1 cellular context compared by ENCODE assay signal in the genomic region with DNA sequence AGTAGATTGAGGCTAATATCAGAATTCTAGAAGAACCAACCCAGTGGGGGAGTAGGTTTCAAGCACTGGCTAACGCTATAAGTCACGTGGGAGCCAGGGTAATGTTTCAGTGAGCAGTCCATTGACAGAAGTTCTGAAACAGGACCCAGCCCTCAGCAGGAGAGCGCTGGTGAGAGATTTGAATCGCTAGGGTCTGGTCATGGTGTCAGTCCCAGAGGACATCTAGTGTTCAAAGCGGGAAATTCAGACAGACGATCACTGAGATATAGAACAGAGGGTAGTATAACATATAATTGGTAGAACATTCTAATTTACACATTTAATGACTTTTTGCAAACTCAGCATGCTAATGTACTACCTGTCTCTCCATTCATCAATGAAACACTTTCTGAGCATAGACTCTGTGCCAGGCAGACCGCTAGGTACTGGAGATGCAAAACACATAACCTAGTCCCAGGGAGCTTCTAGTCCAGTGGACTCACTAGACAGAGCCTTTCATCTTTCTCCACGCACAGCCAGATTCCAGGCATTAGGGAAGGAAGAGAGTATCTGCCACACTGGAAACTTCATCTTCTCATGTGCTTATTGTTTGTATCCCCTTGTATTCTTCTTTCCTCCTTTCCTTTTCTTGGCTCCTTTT.
TF ChIP-seq lines count a peak whose summit lies in the region.

No MANE protein-coding gene starts in this region.

TF ChIP-seq in H1, 55 proteins besides CTCF, POLR2A, EP300 and RAD21:
- TF ChIP-seq GTF2F1 (IDR thresholded peaks at IDR 0.05; ENCODE audit: borderline replicate concordance, low read depth, low read length): no peak
- TF ChIP-seq, protein P1, sequence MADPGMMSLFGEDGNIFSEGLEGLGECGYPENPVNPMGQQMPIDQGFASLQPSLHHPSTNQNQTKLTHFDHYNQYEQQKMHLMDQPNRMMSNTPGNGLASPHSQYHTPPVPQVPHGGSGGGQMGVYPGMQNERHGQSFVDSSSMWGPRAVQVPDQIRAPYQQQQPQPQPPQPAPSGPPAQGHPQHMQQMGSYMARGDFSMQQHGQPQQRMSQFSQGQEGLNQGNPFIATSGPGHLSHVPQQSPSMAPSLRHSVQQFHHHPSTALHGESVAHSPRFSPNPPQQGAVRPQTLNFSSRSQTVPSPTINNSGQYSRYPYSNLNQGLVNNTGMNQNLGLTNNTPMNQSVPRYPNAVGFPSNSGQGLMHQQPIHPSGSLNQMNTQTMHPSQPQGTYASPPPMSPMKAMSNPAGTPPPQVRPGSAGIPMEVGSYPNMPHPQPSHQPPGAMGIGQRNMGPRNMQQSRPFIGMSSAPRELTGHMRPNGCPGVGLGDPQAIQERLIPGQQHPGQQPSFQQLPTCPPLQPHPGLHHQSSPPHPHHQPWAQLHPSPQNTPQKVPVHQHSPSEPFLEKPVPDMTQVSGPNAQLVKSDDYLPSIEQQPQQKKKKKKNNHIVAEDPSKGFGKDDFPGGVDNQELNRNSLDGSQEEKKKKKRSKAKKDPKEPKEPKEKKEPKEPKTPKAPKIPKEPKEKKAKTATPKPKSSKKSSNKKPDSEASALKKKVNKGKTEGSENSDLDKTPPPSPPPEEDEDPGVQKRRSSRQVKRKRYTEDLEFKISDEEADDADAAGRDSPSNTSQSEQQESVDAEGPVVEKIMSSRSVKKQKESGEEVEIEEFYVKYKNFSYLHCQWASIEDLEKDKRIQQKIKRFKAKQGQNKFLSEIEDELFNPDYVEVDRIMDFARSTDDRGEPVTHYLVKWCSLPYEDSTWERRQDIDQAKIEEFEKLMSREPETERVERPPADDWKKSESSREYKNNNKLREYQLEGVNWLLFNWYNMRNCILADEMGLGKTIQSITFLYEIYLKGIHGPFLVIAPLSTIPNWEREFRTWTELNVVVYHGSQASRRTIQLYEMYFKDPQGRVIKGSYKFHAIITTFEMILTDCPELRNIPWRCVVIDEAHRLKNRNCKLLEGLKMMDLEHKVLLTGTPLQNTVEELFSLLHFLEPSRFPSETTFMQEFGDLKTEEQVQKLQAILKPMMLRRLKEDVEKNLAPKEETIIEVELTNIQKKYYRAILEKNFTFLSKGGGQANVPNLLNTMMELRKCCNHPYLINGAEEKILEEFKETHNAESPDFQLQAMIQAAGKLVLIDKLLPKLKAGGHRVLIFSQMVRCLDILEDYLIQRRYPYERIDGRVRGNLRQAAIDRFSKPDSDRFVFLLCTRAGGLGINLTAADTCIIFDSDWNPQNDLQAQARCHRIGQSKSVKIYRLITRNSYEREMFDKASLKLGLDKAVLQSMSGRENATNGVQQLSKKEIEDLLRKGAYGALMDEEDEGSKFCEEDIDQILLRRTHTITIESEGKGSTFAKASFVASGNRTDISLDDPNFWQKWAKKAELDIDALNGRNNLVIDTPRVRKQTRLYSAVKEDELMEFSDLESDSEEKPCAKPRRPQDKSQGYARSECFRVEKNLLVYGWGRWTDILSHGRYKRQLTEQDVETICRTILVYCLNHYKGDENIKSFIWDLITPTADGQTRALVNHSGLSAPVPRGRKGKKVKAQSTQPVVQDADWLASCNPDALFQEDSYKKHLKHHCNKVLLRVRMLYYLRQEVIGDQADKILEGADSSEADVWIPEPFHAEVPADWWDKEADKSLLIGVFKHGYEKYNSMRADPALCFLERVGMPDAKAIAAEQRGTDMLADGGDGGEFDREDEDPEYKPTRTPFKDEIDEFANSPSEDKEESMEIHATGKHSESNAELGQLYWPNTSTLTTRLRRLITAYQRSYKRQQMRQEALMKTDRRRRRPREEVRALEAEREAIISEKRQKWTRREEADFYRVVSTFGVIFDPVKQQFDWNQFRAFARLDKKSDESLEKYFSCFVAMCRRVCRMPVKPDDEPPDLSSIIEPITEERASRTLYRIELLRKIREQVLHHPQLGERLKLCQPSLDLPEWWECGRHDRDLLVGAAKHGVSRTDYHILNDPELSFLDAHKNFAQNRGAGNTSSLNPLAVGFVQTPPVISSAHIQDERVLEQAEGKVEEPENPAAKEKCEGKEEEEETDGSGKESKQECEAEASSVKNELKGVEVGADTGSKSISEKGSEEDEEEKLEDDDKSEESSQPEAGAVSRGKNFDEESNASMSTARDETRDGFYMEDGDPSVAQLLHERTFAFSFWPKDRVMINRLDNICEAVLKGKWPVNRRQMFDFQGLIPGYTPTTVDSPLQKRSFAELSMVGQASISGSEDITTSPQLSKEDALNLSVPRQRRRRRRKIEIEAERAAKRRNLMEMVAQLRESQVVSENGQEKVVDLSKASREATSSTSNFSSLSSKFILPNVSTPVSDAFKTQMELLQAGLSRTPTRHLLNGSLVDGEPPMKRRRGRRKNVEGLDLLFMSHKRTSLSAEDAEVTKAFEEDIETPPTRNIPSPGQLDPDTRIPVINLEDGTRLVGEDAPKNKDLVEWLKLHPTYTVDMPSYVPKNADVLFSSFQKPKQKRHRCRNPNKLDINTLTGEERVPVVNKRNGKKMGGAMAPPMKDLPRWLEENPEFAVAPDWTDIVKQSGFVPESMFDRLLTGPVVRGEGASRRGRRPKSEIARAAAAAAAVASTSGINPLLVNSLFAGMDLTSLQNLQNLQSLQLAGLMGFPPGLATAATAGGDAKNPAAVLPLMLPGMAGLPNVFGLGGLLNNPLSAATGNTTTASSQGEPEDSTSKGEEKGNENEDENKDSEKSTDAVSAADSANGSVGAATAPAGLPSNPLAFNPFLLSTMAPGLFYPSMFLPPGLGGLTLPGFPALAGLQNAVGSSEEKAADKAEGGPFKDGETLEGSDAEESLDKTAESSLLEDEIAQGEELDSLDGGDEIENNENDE (IDR thresholded peaks at IDR 0.05; ENCODE audit: insufficient replicate concordance, low read length): no peak
- no peak for TF ChIP-seq ASH2L (IDR thresholded peaks at IDR 0.05; ENCODE audit: low read length)
- TF ChIP-seq TEAD4 (IDR thresholded peaks at IDR 0.05; ENCODE audit: low read depth, low read length): no peak
- no peak for TF ChIP-seq SP4 (IDR thresholded peaks at IDR 0.05; ENCODE audit: low read length)
- TF ChIP-seq RXRA (IDR thresholded peaks at IDR 0.05; ENCODE audit: insufficient read depth, low read depth, low read length): no peak
- no peak for TF ChIP-seq YY1 (IDR thresholded peaks at IDR 0.05; ENCODE audit: low read depth, low read length)
- TF ChIP-seq POU5F1 (IDR thresholded peaks at IDR 0.05; ENCODE audit: low read depth, low read length): no peak
- TF ChIP-seq, protein P2, sequence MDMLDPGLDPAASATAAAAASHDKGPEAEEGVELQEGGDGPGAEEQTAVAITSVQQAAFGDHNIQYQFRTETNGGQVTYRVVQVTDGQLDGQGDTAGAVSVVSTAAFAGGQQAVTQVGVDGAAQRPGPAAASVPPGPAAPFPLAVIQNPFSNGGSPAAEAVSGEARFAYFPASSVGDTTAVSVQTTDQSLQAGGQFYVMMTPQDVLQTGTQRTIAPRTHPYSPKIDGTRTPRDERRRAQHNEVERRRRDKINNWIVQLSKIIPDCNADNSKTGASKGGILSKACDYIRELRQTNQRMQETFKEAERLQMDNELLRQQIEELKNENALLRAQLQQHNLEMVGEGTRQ (IDR thresholded peaks at IDR 0.05; ENCODE audit: low read length): peak; percentile 53
- no peak for TF ChIP-seq FOSL1 (IDR thresholded peaks at IDR 0.05; ENCODE audit: insufficient read depth, low read depth, low read length)
- TF ChIP-seq CREB1 (IDR thresholded peaks at IDR 0.05): 0 out of 2 replicates have a peak, but pooled peaks have one; percentile 8
- TF ChIP-seq RBBP5 (IDR thresholded peaks at IDR 0.05; ENCODE audit: borderline replicate concordance, low read depth, low read length): no peak
- TF ChIP-seq, protein P3, sequence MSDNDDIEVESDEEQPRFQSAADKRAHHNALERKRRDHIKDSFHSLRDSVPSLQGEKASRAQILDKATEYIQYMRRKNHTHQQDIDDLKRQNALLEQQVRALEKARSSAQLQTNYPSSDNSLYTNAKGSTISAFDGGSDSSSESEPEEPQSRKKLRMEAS (IDR thresholded peaks at IDR 0.05): 0 out of 2 replicates have a peak, but pooled peaks have one; percentile 9
- peak; percentile 50 to 70; a peak in 1 of 4 replicates for TF ChIP-seq SIN3A (conservative IDR thresholded peaks at IDR 0.05 in 1 of 2, IDR thresholded peaks at IDR 0.05 in 1 of 2; ENCODE audit: low read depth in 1 of 2, low read length in 2 of 2)
- no peak for TF ChIP-seq PHF8 (conservative IDR thresholded peaks at IDR 0.05; ENCODE audit: low read depth, low read length)
- no peak for TF ChIP-seq SIRT6 (IDR thresholded peaks at IDR 0.05; ENCODE audit: low read length)
- TF ChIP-seq SP1 (IDR thresholded peaks at IDR 0.05; ENCODE audit: low read depth, low read length): no peak
- no peak for TF ChIP-seq NRF1 (IDR thresholded peaks at IDR 0.05; ENCODE audit: low read depth, low read length)
- no peak for TF ChIP-seq HDAC6 (IDR thresholded peaks at IDR 0.05; ENCODE audit: low read depth, low read length)
- no peak for TF ChIP-seq TAF7 (optimal IDR thresholded peaks at IDR 0.05; ENCODE audit: borderline replicate concordance, low read depth, low read length)
- TF ChIP-seq TAF1 (IDR thresholded peaks at IDR 0.05; ENCODE audit: low read depth, low read length): no peak
- no peak for TF ChIP-seq TCF12 (IDR thresholded peaks at IDR 0.05; ENCODE audit: low read depth, low read length)
- TF ChIP-seq CHD1 (IDR thresholded peaks at IDR 0.05; ENCODE audit: low read depth, low read length): no peak
- no peak for TF ChIP-seq CHD2 (IDR thresholded peaks at IDR 0.05; ENCODE audit: low read length)
- TF ChIP-seq SAP30 (IDR thresholded peaks at IDR 0.05; ENCODE audit: insufficient read depth, insufficient replicate concordance, low read length): no peak
- no peak for TF ChIP-seq CBX8 (IDR thresholded peaks at IDR 0.05; ENCODE audit: borderline replicate concordance, low read depth, low read length)
- TF ChIP-seq, protein P4, sequence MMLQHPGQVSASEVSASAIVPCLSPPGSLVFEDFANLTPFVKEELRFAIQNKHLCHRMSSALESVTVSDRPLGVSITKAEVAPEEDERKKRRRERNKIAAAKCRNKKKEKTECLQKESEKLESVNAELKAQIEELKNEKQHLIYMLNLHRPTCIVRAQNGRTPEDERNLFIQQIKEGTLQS (IDR thresholded peaks at IDR 0.05; ENCODE audit: insufficient read depth, low read depth, low read length): no peak
- TF ChIP-seq, protein P5, sequence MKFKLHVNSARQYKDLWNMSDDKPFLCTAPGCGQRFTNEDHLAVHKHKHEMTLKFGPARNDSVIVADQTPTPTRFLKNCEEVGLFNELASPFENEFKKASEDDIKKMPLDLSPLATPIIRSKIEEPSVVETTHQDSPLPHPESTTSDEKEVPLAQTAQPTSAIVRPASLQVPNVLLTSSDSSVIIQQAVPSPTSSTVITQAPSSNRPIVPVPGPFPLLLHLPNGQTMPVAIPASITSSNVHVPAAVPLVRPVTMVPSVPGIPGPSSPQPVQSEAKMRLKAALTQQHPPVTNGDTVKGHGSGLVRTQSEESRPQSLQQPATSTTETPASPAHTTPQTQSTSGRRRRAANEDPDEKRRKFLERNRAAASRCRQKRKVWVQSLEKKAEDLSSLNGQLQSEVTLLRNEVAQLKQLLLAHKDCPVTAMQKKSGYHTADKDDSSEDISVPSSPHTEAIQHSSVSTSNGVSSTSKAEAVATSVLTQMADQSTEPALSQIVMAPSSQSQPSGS (IDR thresholded peaks at IDR 0.05; ENCODE audit: low read length): no peak
- TF ChIP-seq CBX5 (IDR thresholded peaks at IDR 0.05; ENCODE audit: low read depth, low read length): no peak
- no peak for TF ChIP-seq KDM1A (IDR thresholded peaks at IDR 0.05; ENCODE audit: borderline replicate concordance, low read length)
- TF ChIP-seq CTBP2 (IDR thresholded peaks at IDR 0.05; ENCODE audit: borderline replicate concordance, insufficient read depth, insufficient read length, low read length): no peak
- TF ChIP-seq, protein P6, sequence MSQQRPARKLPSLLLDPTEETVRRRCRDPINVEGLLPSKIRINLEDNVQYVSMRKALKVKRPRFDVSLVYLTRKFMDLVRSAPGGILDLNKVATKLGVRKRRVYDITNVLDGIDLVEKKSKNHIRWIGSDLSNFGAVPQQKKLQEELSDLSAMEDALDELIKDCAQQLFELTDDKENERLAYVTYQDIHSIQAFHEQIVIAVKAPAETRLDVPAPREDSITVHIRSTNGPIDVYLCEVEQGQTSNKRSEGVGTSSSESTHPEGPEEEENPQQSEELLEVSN (IDR thresholded peaks at IDR 0.05): no peak
TF ChIP-seq in H1: peak in this region for 4.
